ENCODE assay signal across 1 cellular context in genomic region chr10:32982293-32982709, GRCh38.
TF ChIP-seq lines count a peak whose summit lies in the region.

No MANE protein-coding gene starts in this region.

TF ChIP-seq in liver, 16 proteins besides CTCF, POLR2A, EP300 and RAD21 (continued from another document):
- no peak for TF ChIP-seq FOXA1 (IDR thresholded peaks at IDR 0.05)
- TF ChIP-seq MAX (IDR thresholded peaks at IDR 0.05) = no peak
- no peak for TF ChIP-seq SP1 (IDR thresholded peaks at IDR 0.05)
- no peak for TF ChIP-seq GABPA (IDR thresholded peaks at IDR 0.05 in 1 of 2, conservative IDR thresholded peaks at IDR 0.05 in 1 of 2)
- TF ChIP-seq HNF4A (conservative IDR thresholded peaks at IDR 0.05) = no peak
- TF ChIP-seq TAF1 (conservative IDR thresholded peaks at IDR 0.05) = no peak
- no peak for TF ChIP-seq FOXA2 (IDR thresholded peaks at IDR 0.05)
- no peak for TF ChIP-seq ATF3 (IDR thresholded peaks at IDR 0.05)
